ENCODE assay signal across 8 cellular contexts in genomic region chr1:155911156-155912055, GRCh38. TPM values are rescaled to one million over a fixed set of nuclear protein-coding genes. Genes with fewer than 3 reads are reported as not detected.
DNase-seq lines count a peak whose midpoint lies in the region; ATAC-seq and TF ChIP-seq lines count a peak whose summit lies in the region.

A gene with protein sequence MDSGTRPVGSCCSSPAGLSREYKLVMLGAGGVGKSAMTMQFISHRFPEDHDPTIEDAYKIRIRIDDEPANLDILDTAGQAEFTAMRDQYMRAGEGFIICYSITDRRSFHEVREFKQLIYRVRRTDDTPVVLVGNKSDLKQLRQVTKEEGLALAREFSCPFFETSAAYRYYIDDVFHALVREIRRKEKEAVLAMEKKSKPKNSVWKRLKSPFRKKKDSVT (minus strand): TSS chr1:155911349. CDS start chr1:155910761, 588 bp downstream.

- TF ChIP-seq POLR2A in breast epithelium (IDR thresholded peaks at IDR 0.05) = no peak

- ATAC-seq in GM18511 (IDR thresholded peaks at IDR 0.05; ENCODE audit: unreplicated experiment) = peak; percentile 89
- ATAC-seq in HG03025 (IDR thresholded peaks at IDR 0.05; ENCODE audit: low FRiP score, unreplicated experiment) = peak; percentile 47

- peak within 1 kb of the TSS; percentile 83 for H3K4me3 ChIP-seq in WERI-Rb-1 (ENCODE audit: low read depth, low read length)
- peak within 1 kb of the TSS; percentile 70 to 90 (median 85) for H3K4me3 ChIP-seq in breast epithelium
- peak within 1 kb of the TSS; percentile 53 for H3K4me3 ChIP-seq in iPS-18c (ENCODE audit: insufficient read depth, low read depth, low read length)
- H3K4me3 ChIP-seq in skeletal muscle tissue (ENCODE audit: low read length in 3 of 3) = peak within 1 kb of the TSS; percentile 79 to 87 (median 79)

- no peaks in the 10 kb centered on the region for H3K9me3 ChIP-seq in WERI-Rb-1 (ENCODE audit: severe bottlenecking)
- H3K9me3 ChIP-seq in breast epithelium = no peaks in the 10 kb centered on the region
- H3K9me3 ChIP-seq in iPS-18c (ENCODE audit: control insufficient read depth, insufficient read depth, low read length) = no peaks in the 10 kb centered on the region
- H3K9me3 ChIP-seq in skeletal muscle tissue (ENCODE audit: control insufficient read depth in 3 of 3, low read length in 3 of 3) = no peaks in the 10 kb centered on the region

- H3K36me3 ChIP-seq in WERI-Rb-1 (peaks cover 91% of the 10 kb centered on the region), breast epithelium (no peaks in the 10 kb centered on the region), skeletal muscle tissue (ENCODE audit: control insufficient read depth in 3 of 3, insufficient read depth in 3 of 3, low read length in 3 of 3) (peaks cover 18 to 40% (median 32%) of the 10 kb centered on the region in 3 donors)

- intact Hi-C loops in breast epithelium (cut with DNase I; ENCODE audit: low total_unique reads) = no loop called here

- peak within 1 kb of the TSS; percentile 81 for H3K27ac ChIP-seq in 22Rv1
- H3K27ac ChIP-seq in WERI-Rb-1 = peak within 1 kb of the TSS; percentile 75
- H3K27ac ChIP-seq in breast epithelium = peak within 1 kb of the TSS; percentile 96 to 97
- H3K27ac ChIP-seq in skeletal muscle tissue (ENCODE audit: low read depth, low read length) = peak within 1 kb of the TSS; percentile 59

- peak; percentile 74 for DNase-seq in NCI-H2171 (lab: John Stamatoyannopoulos, UW)
- DNase-seq in WERI-Rb-1 = peak; percentile 95
- peak; percentile 76 to 79 for DNase-seq in breast epithelium (ENCODE audit: low spot score in 2 of 2)

- TF ChIP-seq CTCF in 22Rv1 (IDR thresholded peaks at IDR 0.05) = no peak
- TF ChIP-seq CTCF in WERI-Rb-1 (IDR thresholded peaks at IDR 0.05; ENCODE audit: low read depth, low read length) = no peak
- TF ChIP-seq CTCF in breast epithelium (IDR thresholded peaks at IDR 0.05) = peak in 1 of 3 donors; percentile 39

- H3K4me1 ChIP-seq in breast epithelium = no peaks in the 10 kb centered on the region
- H3K4me1 ChIP-seq in skeletal muscle tissue (ENCODE audit: control insufficient read depth in 3 of 3, insufficient read depth in 3 of 3, low read length in 3 of 3) = peaks cover 3 to 14% (median 7%) of the 10 kb centered on the region in 3 donors

- H3K27me3 ChIP-seq in WERI-Rb-1 (ENCODE audit: insufficient read depth, low read depth, severe bottlenecking) = no peaks in the 10 kb centered on the region
- no peaks in the 10 kb centered on the region for H3K27me3 ChIP-seq in breast epithelium
- no peaks in the 10 kb centered on the region for H3K27me3 ChIP-seq in skeletal muscle tissue (ENCODE audit: control insufficient read depth in 3 of 3, insufficient read depth in 3 of 3, low read length in 3 of 3)

- peak within 1 kb of the TSS; percentile 52 to 76 (median 75) for H3K9ac ChIP-seq in skeletal muscle tissue (ENCODE audit: low read depth in 1 of 3, low read length in 3 of 3)

RNA-seq across cellular contexts. Expression of the gene that starts here (rescaled TPM):
- total RNA-seq in breast epithelium = 10 to 100 TPM; 29.2 to 32.6 (median 29.4) TPM
- total RNA-seq in skeletal muscle tissue = 21.4 TPM

Comparison
In these comparisons a context has a peak if more than half of its experiments do, and no peak if none do; other contexts are left out.
1. Peak in every context shown above with its lines: DNase-seq, ATAC-seq, H3K4me3 ChIP-seq and H3K27ac ChIP-seq.